In genomic region chr3:194475138-194475932, GRCh38 we compare ENCODE assay signal across 3 cellular contexts.
TF ChIP-seq lines count a peak whose summit lies in the region.

No MANE protein-coding gene starts in this region.

TF ChIP-seq in SK-N-SH, 30 proteins besides CTCF, POLR2A, EP300 and RAD21:
- TF ChIP-seq, protein P1, sequence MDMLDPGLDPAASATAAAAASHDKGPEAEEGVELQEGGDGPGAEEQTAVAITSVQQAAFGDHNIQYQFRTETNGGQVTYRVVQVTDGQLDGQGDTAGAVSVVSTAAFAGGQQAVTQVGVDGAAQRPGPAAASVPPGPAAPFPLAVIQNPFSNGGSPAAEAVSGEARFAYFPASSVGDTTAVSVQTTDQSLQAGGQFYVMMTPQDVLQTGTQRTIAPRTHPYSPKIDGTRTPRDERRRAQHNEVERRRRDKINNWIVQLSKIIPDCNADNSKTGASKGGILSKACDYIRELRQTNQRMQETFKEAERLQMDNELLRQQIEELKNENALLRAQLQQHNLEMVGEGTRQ (IDR thresholded peaks at IDR 0.05; ENCODE audit: borderline replicate concordance, low read depth, low read length), result no peak
- TF ChIP-seq NFIC (IDR thresholded peaks at IDR 0.05; ENCODE audit: borderline replicate concordance) (no peak), MXI1 (IDR thresholded peaks at IDR 0.05; ENCODE audit: low read depth, low read length) (no peak), MEF2A (IDR thresholded peaks at IDR 0.05; ENCODE audit: borderline replicate concordance, low read depth) (no peak), RFX5 (IDR thresholded peaks at IDR 0.05; ENCODE audit: low read length) (no peak), FOSL2 (IDR thresholded peaks at IDR 0.05; ENCODE audit: borderline replicate concordance, low read depth) (no peak), TCF12 (IDR thresholded peaks at IDR 0.05) (no peak)

TF ChIP-seq in SK-N-SH treated with all-trans-retinoic acid at 6 μM for 48 hours, 23 proteins besides CTCF, POLR2A, EP300 and RAD21 (continued from another document):
- TF ChIP-seq, protein P2, sequence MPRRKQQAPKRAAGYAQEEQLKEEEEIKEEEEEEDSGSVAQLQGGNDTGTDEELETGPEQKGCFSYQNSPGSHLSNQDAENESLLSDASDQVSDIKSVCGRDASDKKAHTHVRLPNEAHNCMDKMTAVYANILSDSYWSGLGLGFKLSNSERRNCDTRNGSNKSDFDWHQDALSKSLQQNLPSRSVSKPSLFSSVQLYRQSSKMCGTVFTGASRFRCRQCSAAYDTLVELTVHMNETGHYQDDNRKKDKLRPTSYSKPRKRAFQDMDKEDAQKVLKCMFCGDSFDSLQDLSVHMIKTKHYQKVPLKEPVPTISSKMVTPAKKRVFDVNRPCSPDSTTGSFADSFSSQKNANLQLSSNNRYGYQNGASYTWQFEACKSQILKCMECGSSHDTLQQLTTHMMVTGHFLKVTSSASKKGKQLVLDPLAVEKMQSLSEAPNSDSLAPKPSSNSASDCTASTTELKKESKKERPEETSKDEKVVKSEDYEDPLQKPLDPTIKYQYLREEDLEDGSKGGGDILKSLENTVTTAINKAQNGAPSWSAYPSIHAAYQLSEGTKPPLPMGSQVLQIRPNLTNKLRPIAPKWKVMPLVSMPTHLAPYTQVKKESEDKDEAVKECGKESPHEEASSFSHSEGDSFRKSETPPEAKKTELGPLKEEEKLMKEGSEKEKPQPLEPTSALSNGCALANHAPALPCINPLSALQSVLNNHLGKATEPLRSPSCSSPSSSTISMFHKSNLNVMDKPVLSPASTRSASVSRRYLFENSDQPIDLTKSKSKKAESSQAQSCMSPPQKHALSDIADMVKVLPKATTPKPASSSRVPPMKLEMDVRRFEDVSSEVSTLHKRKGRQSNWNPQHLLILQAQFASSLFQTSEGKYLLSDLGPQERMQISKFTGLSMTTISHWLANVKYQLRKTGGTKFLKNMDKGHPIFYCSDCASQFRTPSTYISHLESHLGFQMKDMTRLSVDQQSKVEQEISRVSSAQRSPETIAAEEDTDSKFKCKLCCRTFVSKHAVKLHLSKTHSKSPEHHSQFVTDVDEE (CRISPR knock-in tag; IDR thresholded peaks at IDR 0.05), result no peak
- TF ChIP-seq RARB (CRISPR knock-in tag; IDR thresholded peaks at IDR 0.05) (no peak), SNAI2 (CRISPR knock-in tag; IDR thresholded peaks at IDR 0.05) (no peak), ISL1 (CRISPR knock-in tag; IDR thresholded peaks at IDR 0.05) (no peak), ARNTL (CRISPR knock-in tag; IDR thresholded peaks at IDR 0.05; ENCODE audit: borderline replicate concordance, low read depth) (no peak), PATZ1 (CRISPR knock-in tag; IDR thresholded peaks at IDR 0.05; ENCODE audit: borderline replicate concordance) (no peak), BACH2 (CRISPR knock-in tag; IDR thresholded peaks at IDR 0.05; ENCODE audit: borderline replicate concordance) (no peak), ESRRG (CRISPR knock-in tag; IDR thresholded peaks at IDR 0.05) (no peak)
- TF ChIP-seq, protein P3, sequence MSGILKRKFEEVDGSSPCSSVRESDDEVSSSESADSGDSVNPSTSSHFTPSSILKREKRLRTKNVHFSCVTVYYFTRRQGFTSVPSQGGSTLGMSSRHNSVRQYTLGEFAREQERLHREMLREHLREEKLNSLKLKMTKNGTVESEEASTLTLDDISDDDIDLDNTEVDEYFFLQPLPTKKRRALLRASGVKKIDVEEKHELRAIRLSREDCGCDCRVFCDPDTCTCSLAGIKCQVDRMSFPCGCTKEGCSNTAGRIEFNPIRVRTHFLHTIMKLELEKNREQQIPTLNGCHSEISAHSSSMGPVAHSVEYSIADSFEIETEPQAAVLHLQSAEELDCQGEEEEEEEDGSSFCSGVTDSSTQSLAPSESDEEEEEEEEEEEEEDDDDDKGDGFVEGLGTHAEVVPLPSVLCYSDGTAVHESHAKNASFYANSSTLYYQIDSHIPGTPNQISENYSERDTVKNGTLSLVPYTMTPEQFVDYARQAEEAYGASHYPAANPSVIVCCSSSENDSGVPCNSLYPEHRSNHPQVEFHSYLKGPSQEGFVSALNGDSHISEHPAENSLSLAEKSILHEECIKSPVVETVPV (CRISPR knock-in tag; IDR thresholded peaks at IDR 0.05), result no peak
- TF ChIP-seq, protein P4, sequence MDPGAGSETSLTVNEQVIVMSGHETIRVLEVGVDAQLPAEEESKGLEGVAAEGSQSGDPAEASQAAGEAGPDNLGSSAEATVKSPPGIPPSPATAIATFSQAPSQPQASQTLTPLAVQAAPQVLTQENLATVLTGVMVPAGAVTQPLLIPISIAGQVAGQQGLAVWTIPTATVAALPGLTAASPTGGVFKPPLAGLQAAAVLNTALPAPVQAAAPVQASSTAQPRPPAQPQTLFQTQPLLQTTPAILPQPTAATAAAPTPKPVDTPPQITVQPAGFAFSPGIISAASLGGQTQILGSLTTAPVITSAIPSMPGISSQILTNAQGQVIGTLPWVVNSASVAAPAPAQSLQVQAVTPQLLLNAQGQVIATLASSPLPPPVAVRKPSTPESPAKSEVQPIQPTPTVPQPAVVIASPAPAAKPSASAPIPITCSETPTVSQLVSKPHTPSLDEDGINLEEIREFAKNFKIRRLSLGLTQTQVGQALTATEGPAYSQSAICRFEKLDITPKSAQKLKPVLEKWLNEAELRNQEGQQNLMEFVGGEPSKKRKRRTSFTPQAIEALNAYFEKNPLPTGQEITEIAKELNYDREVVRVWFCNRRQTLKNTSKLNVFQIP (CRISPR knock-in tag; IDR thresholded peaks at IDR 0.05; ENCODE audit: borderline replicate concordance, low read depth), result no peak

TF ChIP-seq in HEK293, 187 proteins besides CTCF, POLR2A, EP300 and RAD21:
- TF ChIP-seq ZBTB26 (tag by site-specific recombination; optimal IDR thresholded peaks at IDR 0.05) (no peak), PRDM1 (tag by site-specific recombination; IDR thresholded peaks at IDR 0.05) (0 out of 2 replicates have a peak, but pooled peaks have one; percentile 9), ZNF600 (tag by site-specific recombination; IDR thresholded peaks at IDR 0.05) (peak; percentile 55; the same call in 1 of the 2 replicates)
TF ChIP-seq in HEK293: peak in this region for 2.
